In the genomic region with DNA sequence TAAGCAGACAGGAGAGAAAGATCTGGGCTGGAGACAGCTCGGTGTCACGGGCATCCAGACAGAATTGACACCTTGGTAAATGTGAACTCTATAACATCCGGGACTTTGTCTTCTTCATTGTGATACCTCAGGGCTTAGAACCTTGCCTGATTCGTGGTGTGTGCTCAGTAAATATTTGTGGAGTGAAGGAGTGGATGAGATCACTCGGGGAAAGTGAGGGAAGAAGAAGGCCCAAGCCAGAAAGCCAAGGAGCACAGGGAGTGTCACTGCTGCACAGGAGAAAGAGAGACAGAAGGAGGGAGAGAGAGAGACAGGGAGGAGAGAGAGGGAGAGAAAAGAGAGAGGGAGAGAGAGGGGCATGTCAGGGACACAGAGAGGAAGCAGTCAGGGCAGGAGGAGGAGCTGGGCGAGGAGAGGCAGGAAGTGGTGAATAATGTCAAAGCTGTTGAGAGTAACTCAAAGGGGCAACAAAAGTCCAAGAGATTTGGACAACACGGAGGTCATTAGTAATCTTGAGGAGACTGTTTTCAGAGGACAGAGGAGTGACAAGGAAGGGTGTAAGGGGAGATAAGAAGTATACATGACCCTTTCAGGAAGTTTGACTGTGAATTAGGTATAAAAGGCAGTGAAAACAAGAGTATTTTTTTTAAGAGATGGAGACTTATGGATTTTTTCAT, we compare ENCODE assay signal across 1 cellular context.
TF ChIP-seq lines count a peak whose summit lies in the region.

No MANE protein-coding gene starts in this region.

TF ChIP-seq in HepG2, 621 proteins besides CTCF, POLR2A, EP300 and RAD21 (continued from another document and continues in another):
- TF ChIP-seq, protein P1, sequence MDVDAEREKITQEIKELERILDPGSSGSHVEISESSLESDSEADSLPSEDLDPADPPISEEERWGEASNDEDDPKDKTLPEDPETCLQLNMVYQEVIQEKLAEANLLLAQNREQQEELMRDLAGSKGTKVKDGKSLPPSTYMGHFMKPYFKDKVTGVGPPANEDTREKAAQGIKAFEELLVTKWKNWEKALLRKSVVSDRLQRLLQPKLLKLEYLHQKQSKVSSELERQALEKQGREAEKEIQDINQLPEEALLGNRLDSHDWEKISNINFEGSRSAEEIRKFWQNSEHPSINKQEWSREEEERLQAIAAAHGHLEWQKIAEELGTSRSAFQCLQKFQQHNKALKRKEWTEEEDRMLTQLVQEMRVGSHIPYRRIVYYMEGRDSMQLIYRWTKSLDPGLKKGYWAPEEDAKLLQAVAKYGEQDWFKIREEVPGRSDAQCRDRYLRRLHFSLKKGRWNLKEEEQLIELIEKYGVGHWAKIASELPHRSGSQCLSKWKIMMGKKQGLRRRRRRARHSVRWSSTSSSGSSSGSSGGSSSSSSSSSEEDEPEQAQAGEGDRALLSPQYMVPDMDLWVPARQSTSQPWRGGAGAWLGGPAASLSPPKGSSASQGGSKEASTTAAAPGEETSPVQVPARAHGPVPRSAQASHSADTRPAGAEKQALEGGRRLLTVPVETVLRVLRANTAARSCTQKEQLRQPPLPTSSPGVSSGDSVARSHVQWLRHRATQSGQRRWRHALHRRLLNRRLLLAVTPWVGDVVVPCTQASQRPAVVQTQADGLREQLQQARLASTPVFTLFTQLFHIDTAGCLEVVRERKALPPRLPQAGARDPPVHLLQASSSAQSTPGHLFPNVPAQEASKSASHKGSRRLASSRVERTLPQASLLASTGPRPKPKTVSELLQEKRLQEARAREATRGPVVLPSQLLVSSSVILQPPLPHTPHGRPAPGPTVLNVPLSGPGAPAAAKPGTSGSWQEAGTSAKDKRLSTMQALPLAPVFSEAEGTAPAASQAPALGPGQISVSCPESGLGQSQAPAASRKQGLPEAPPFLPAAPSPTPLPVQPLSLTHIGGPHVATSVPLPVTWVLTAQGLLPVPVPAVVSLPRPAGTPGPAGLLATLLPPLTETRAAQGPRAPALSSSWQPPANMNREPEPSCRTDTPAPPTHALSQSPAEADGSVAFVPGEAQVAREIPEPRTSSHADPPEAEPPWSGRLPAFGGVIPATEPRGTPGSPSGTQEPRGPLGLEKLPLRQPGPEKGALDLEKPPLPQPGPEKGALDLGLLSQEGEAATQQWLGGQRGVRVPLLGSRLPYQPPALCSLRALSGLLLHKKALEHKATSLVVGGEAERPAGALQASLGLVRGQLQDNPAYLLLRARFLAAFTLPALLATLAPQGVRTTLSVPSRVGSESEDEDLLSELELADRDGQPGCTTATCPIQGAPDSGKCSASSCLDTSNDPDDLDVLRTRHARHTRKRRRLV (CRISPR knock-in tag; IDR thresholded peaks at IDR 0.05), result no peak
- 0 out of 2 replicates have a peak, but pooled peaks have one; percentile 16 for TF ChIP-seq KAT7 (CRISPR knock-in tag; IDR thresholded peaks at IDR 0.05; ENCODE audit: borderline replicate concordance)
- TF ChIP-seq CEBPG (CRISPR knock-in tag; IDR thresholded peaks at IDR 0.05), result 0 out of 2 replicates have a peak, but pooled peaks have one; percentile 1
- TF ChIP-seq, protein P2, sequence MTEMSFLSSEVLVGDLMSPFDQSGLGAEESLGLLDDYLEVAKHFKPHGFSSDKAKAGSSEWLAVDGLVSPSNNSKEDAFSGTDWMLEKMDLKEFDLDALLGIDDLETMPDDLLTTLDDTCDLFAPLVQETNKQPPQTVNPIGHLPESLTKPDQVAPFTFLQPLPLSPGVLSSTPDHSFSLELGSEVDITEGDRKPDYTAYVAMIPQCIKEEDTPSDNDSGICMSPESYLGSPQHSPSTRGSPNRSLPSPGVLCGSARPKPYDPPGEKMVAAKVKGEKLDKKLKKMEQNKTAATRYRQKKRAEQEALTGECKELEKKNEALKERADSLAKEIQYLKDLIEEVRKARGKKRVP (CRISPR knock-in tag; IDR thresholded peaks at IDR 0.05), result 0 out of 4 replicates have a peak, but pooled peaks of 1 of the 2 experiments have one; percentile 11
- 0 out of 2 replicates have a peak, but pooled peaks have one; percentile 3 for TF ChIP-seq RARA (CRISPR knock-in tag; IDR thresholded peaks at IDR 0.05)
- TF ChIP-seq GATAD2A (CRISPR knock-in tag; IDR thresholded peaks at IDR 0.05), result peak; percentile 79; the same call in 1 of the 2 replicates
- TF ChIP-seq PAX8 (CRISPR knock-in tag; IDR thresholded peaks at IDR 0.05; ENCODE audit: borderline replicate concordance), result 0 out of 2 replicates have a peak, but pooled peaks have one; percentile 40
- peak; percentile 26; the same call in 1 of the 2 replicates for TF ChIP-seq ZNF792 (CRISPR knock-in tag; IDR thresholded peaks at IDR 0.05)
- peak; percentile 65 for TF ChIP-seq FOSL2 (CRISPR knock-in tag; IDR thresholded peaks at IDR 0.05)
- 0 out of 2 replicates have a peak, but pooled peaks have one; percentile 10 for TF ChIP-seq BCL6 (CRISPR knock-in tag; IDR thresholded peaks at IDR 0.05)
- TF ChIP-seq ZNF878 (CRISPR knock-in tag; IDR thresholded peaks at IDR 0.05), result no peak
- TF ChIP-seq SOX5 (CRISPR knock-in tag; IDR thresholded peaks at IDR 0.05; ENCODE audit: borderline replicate concordance), result peak; percentile 67; the same call in 1 of the 2 replicates
- TF ChIP-seq ZNF337 (CRISPR knock-in tag; IDR thresholded peaks at IDR 0.05; ENCODE audit: borderline replicate concordance, low read depth), result no peak
- TF ChIP-seq MAFF (IDR thresholded peaks at IDR 0.05; ENCODE audit: low read depth, low read length), result no peak
- TF ChIP-seq GTF2F1 (IDR thresholded peaks at IDR 0.05; ENCODE audit: low read length), result no peak
- peak; percentile 3; the same call in 1 of the 2 replicates for TF ChIP-seq ERF (CRISPR knock-in tag; IDR thresholded peaks at IDR 0.05)
- 0 out of 2 replicates have a peak, but pooled peaks have one; percentile 18 for TF ChIP-seq LCORL (IDR thresholded peaks at IDR 0.05)
- no peak for TF ChIP-seq LCORL (CRISPR knock-in tag; IDR thresholded peaks at IDR 0.05)
- no peak for TF ChIP-seq ZNF232 (CRISPR knock-in tag; IDR thresholded peaks at IDR 0.05; ENCODE audit: borderline replicate concordance)
- TF ChIP-seq RBM39 (IDR thresholded peaks at IDR 0.05; ENCODE audit: low read depth, low read length, poor library complexity, severe bottlenecking), result no peak
- TF ChIP-seq, protein P3, sequence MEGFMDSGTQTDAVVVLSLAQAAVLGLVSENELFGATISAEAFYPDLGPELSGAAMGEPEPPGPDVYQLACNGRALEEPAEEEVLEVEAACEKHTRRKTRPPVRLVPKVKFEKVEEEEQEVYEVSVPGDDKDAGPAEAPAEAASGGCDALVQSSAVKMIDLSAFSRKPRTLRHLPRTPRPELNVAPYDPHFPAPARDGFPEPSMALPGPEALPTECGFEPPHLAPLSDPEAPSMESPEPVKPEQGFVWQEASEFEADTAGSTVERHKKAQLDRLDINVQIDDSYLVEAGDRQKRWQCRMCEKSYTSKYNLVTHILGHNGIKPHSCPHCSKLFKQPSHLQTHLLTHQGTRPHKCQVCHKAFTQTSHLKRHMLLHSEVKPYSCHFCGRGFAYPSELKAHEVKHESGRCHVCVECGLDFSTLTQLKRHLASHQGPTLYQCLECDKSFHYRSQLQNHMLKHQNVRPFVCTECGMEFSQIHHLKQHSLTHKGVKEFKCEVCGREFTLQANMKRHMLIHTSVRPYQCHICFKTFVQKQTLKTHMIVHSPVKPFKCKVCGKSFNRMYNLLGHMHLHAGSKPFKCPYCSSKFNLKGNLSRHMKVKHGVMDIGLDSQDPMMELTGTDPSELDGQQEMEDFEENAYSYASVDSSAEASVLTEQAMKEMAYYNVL (CRISPR knock-in tag; IDR thresholded peaks at IDR 0.05; ENCODE audit: borderline replicate concordance), result peak; percentile 99
- TF ChIP-seq KMT2B (CRISPR knock-in tag; IDR thresholded peaks at IDR 0.05), result no peak
- TF ChIP-seq RXRA (CRISPR knock-in tag; IDR thresholded peaks at IDR 0.05), result peak; percentile 49; the same call in 1 of the 2 replicates
- TF ChIP-seq ZNF331 (CRISPR knock-in tag; IDR thresholded peaks at IDR 0.05), result peak; percentile 5; the same call in 1 of the 2 replicates
- TF ChIP-seq, protein P4, sequence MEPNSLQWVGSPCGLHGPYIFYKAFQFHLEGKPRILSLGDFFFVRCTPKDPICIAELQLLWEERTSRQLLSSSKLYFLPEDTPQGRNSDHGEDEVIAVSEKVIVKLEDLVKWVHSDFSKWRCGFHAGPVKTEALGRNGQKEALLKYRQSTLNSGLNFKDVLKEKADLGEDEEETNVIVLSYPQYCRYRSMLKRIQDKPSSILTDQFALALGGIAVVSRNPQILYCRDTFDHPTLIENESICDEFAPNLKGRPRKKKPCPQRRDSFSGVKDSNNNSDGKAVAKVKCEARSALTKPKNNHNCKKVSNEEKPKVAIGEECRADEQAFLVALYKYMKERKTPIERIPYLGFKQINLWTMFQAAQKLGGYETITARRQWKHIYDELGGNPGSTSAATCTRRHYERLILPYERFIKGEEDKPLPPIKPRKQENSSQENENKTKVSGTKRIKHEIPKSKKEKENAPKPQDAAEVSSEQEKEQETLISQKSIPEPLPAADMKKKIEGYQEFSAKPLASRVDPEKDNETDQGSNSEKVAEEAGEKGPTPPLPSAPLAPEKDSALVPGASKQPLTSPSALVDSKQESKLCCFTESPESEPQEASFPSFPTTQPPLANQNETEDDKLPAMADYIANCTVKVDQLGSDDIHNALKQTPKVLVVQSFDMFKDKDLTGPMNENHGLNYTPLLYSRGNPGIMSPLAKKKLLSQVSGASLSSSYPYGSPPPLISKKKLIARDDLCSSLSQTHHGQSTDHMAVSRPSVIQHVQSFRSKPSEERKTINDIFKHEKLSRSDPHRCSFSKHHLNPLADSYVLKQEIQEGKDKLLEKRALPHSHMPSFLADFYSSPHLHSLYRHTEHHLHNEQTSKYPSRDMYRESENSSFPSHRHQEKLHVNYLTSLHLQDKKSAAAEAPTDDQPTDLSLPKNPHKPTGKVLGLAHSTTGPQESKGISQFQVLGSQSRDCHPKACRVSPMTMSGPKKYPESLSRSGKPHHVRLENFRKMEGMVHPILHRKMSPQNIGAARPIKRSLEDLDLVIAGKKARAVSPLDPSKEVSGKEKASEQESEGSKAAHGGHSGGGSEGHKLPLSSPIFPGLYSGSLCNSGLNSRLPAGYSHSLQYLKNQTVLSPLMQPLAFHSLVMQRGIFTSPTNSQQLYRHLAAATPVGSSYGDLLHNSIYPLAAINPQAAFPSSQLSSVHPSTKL (CRISPR knock-in tag; IDR thresholded peaks at IDR 0.05), result peak; percentile 60
- TF ChIP-seq NONO (IDR thresholded peaks at IDR 0.05), result no peak
- no peak for TF ChIP-seq NONO (CRISPR knock-in tag; conservative IDR thresholded peaks at IDR 0.05)
- peak; percentile 45; the same call in 1 of the 2 replicates for TF ChIP-seq ZFX (CRISPR knock-in tag; IDR thresholded peaks at IDR 0.05; ENCODE audit: low read depth)
- TF ChIP-seq, protein P5, sequence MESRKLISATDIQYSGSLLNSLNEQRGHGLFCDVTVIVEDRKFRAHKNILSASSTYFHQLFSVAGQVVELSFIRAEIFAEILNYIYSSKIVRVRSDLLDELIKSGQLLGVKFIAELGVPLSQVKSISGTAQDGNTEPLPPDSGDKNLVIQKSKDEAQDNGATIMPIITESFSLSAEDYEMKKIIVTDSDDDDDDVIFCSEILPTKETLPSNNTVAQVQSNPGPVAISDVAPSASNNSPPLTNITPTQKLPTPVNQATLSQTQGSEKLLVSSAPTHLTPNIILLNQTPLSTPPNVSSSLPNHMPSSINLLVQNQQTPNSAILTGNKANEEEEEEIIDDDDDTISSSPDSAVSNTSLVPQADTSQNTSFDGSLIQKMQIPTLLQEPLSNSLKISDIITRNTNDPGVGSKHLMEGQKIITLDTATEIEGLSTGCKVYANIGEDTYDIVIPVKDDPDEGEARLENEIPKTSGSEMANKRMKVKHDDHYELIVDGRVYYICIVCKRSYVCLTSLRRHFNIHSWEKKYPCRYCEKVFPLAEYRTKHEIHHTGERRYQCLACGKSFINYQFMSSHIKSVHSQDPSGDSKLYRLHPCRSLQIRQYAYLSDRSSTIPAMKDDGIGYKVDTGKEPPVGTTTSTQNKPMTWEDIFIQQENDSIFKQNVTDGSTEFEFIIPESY (CRISPR knock-in tag; IDR thresholded peaks at IDR 0.05), result no peak
- no peak for TF ChIP-seq ZNF432 (CRISPR knock-in tag; IDR thresholded peaks at IDR 0.05; ENCODE audit: borderline replicate concordance)
- no peak for TF ChIP-seq STAG1 (CRISPR knock-in tag; IDR thresholded peaks at IDR 0.05)
- TF ChIP-seq, protein P6, sequence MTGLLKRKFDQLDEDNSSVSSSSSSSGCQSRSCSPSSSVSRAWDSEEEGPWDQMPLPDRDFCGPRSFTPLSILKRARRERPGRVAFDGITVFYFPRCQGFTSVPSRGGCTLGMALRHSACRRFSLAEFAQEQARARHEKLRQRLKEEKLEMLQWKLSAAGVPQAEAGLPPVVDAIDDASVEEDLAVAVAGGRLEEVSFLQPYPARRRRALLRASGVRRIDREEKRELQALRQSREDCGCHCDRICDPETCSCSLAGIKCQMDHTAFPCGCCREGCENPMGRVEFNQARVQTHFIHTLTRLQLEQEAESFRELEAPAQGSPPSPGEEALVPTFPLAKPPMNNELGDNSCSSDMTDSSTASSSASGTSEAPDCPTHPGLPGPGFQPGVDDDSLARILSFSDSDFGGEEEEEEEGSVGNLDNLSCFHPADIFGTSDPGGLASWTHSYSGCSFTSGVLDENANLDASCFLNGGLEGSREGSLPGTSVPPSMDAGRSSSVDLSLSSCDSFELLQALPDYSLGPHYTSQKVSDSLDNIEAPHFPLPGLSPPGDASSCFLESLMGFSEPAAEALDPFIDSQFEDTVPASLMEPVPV (CRISPR knock-in tag; IDR thresholded peaks at IDR 0.05), result no peak
- TF ChIP-seq TBX2 (CRISPR knock-in tag; IDR thresholded peaks at IDR 0.05; ENCODE audit: borderline replicate concordance), result 0 out of 2 replicates have a peak, but pooled peaks have one; percentile 21
- peak; percentile 34; the same call in 1 of the 2 replicates for TF ChIP-seq ZBTB3 (CRISPR knock-in tag; IDR thresholded peaks at IDR 0.05; ENCODE audit: borderline replicate concordance, low read depth)
- no peak for TF ChIP-seq ISX (CRISPR knock-in tag; conservative IDR thresholded peaks at IDR 0.05)
- TF ChIP-seq, protein P7, sequence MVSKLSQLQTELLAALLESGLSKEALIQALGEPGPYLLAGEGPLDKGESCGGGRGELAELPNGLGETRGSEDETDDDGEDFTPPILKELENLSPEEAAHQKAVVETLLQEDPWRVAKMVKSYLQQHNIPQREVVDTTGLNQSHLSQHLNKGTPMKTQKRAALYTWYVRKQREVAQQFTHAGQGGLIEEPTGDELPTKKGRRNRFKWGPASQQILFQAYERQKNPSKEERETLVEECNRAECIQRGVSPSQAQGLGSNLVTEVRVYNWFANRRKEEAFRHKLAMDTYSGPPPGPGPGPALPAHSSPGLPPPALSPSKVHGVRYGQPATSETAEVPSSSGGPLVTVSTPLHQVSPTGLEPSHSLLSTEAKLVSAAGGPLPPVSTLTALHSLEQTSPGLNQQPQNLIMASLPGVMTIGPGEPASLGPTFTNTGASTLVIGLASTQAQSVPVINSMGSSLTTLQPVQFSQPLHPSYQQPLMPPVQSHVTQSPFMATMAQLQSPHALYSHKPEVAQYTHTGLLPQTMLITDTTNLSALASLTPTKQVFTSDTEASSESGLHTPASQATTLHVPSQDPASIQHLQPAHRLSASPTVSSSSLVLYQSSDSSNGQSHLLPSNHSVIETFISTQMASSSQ (IDR thresholded peaks at IDR 0.05; ENCODE audit: low read depth), result no peak
- TF ChIP-seq, protein P7 (CRISPR knock-in tag; IDR thresholded peaks at IDR 0.05; ENCODE audit: borderline replicate concordance), result peak; percentile 41; the same call in 1 of the 2 replicates
